In genomic region chr4:6665320-6665654, GRCh38 we compare ENCODE assay signal across 2 cellular contexts.
TF ChIP-seq lines count a peak whose summit lies in the region.

No MANE protein-coding gene starts in this region.

TF ChIP-seq in HEK293T, 16 proteins besides CTCF, POLR2A, EP300 and RAD21:
- TF ChIP-seq NFRKB (IDR thresholded peaks at IDR 0.05): no peak
- peak; percentile 53; the same call in 1 of the 2 replicates for TF ChIP-seq TARDBP (IDR thresholded peaks at IDR 0.05)
- no peak for TF ChIP-seq ELF4 (IDR thresholded peaks at IDR 0.05)
- TF ChIP-seq FOXM1 (IDR thresholded peaks at IDR 0.05; ENCODE audit: borderline replicate concordance): no peak
TF ChIP-seq in HEK293T: peak in this region for 1.

TF ChIP-seq in K562, 482 proteins besides CTCF, POLR2A, EP300 and RAD21:
- TF ChIP-seq ZBTB33 (CRISPR knock-in tag; IDR thresholded peaks at IDR 0.05) (peak; percentile 66), ZNF518B (CRISPR knock-in tag; IDR thresholded peaks at IDR 0.05) (no peak)
